8 cellular contexts compared by ENCODE assay signal in genomic region chr22:35540600-35541253, GRCh38. TPM values are rescaled to one million over a fixed set of nuclear protein-coding genes. Genes with fewer than 3 reads are reported as not detected.
DNase-seq lines count a peak whose midpoint lies in the region; ATAC-seq and TF ChIP-seq lines count a peak whose summit lies in the region.

Gene RASD2 (plus strand): TSS chr22:35540831. CDS start chr22:35546810, 5,979 bp downstream.

- no peaks in the 10 kb centered on the region for H3K79me1 ChIP-seq in mesendoderm (ENCODE audit: low read length)

- peak within 1 kb of the TSS; percentile 55 for H3K9ac ChIP-seq in mesendoderm (ENCODE audit: low read length)

- H3K27ac Mint-ChIP-seq in CD8-positive, alpha-beta T cell: no peak within 1 kb of the TSS

- no peak within 1 kb of the TSS for H3K23ac ChIP-seq in mesendoderm (ENCODE audit: low read length)

- no CpG with 5 or more reads among the region's 49 CpGs for WGBS in mesendoderm (ENCODE audit: extremely low coverage, insufficient coverage, low lambda C conversion rate)

- POLR2A ChIA-PET in CD8-positive, alpha-beta T cell (lab: Charles Lee): interaction anchor here (0.7 to 1.1 kb wide), 2 partner anchors 9 to 141 kb away, joined by 3 read pairs; no protein-coding TSS in a partner anchor

- peaks cover 17% of the 10 kb centered on the region for H3K4me1 Mint-ChIP-seq in CD8-positive, alpha-beta T cell (ENCODE audit: low read depth)

- H4K8ac ChIP-seq in mesendoderm (ENCODE audit: low read depth, low read length): no peak within 1 kb of the TSS

- H3K27ac ChIP-seq in CD8-positive, alpha-beta T cell (ENCODE audit: low read depth, low read length): no peak within 1 kb of the TSS
- H3K27ac ChIP-seq in mesendoderm (ENCODE audit: low read depth, low read length): no peak within 1 kb of the TSS

- H3K36me3 ChIP-seq in CD8-positive, alpha-beta T cell (ENCODE audit: insufficient read depth, low read length): no peaks in the 10 kb centered on the region
- no peaks in the 10 kb centered on the region for H3K36me3 ChIP-seq in mesendoderm (ENCODE audit: control insufficient read depth, insufficient read depth, low read length)

- no peak within 1 kb of the TSS for H2BK5ac ChIP-seq in mesendoderm (ENCODE audit: low read length)

- H2BK120ac ChIP-seq in mesendoderm (ENCODE audit: low read depth, low read length): no peak within 1 kb of the TSS

- no peaks in the 10 kb centered on the region for H3K36me3 Mint-ChIP-seq in CD8-positive, alpha-beta T cell

- no peaks in the 10 kb centered on the region for H3K79me2 ChIP-seq in mesendoderm (ENCODE audit: control insufficient read depth, insufficient read depth, low read length)

- peaks cover 16% of the 10 kb centered on the region for H3K4me1 ChIP-seq in CD8-positive, alpha-beta T cell (ENCODE audit: insufficient read depth, low read length)
- H3K4me1 ChIP-seq in mesendoderm (ENCODE audit: control insufficient read depth, low read depth, low read length): no peaks in the 10 kb centered on the region

- peak within 1 kb of the TSS; percentile 70 for H3K56ac ChIP-seq in mesendoderm (ENCODE audit: low read length)

- no peak within 1 kb of the TSS for H3K4ac ChIP-seq in mesendoderm (ENCODE audit: low read depth, low read length)

- H2BK15ac ChIP-seq in mesendoderm (replicated peaks; ENCODE audit: low read depth): no peak within 1 kb of the TSS

- H3K9me3 Mint-ChIP-seq in CD8-positive, alpha-beta T cell: no peaks in the 10 kb centered on the region

- CTCF ChIA-PET in CD8-positive, alpha-beta T cell (lab: Charles Lee): interaction anchor here (1.2 kb wide), 1 partner anchor 8 kb away, joined by 3 read pairs; no protein-coding TSS in a partner anchor

- TF ChIP-seq CTCF in CD8-positive, alpha-beta T cell (IDR thresholded peaks at IDR 0.05): no peak
- TF ChIP-seq CTCF in choroid plexus epithelial cell (conservative IDR thresholded peaks at IDR 0.05; ENCODE audit: low read depth, low read length): no peak

- H3K9me3 ChIP-seq in CD8-positive, alpha-beta T cell (ENCODE audit: low read length): no peaks in the 10 kb centered on the region

- H2AK5ac ChIP-seq in mesendoderm (ENCODE audit: low read length): no peak within 1 kb of the TSS

- intact Hi-C loops in CD8-positive, alpha-beta T cell (cut with DNase I, micrococcal nuclease): loop anchor here (1.0 to 10.0 kb wide), 2 partner anchors 12 to 484 kb away; partner anchors contain the start of gene RBFOX2 (in 1 of the 2)

- peak within 1 kb of the TSS; percentile 96 for H3K4me2 ChIP-seq in mesendoderm (ENCODE audit: low read length)

- H3K27me3 Mint-ChIP-seq in CD8-positive, alpha-beta T cell (ENCODE audit: low read depth): peaks cover 28% of the 10 kb centered on the region

- H3K4me3 ChIP-seq in CD8-positive, alpha-beta T cell (ENCODE audit: low read depth, low read length): peak within 1 kb of the TSS; percentile 57
- peak within 1 kb of the TSS; percentile 54 for H3K4me3 ChIP-seq in choroid plexus epithelial cell (ENCODE audit: low read depth, low read length)
- H3K4me3 ChIP-seq in mesendoderm (ENCODE audit: low read length): peak within 1 kb of the TSS; percentile 36

- peak in 3 of 7 experiments; percentile 4 to 59 (median 38) for DNase-seq in CD8-positive, alpha-beta T cell
- peak; percentile 10 for DNase-seq in T-helper 22 cell (ENCODE audit: low read depth)
- DNase-seq in choroid plexus epithelial cell (ENCODE audit: low read depth): no peak
- peak; percentile 54 for DNase-seq in mesendoderm
- peak; percentile 60 for DNase-seq in stimulated activated CD8-positive, alpha-beta memory T cell treated with anti-CD3 and anti-CD28 coated beads, Interleukin-4, amount 100 ng/mL, for 48 hours
- DNase-seq in epidermal melanocyte (ENCODE audit: insufficient read length, low spot score): no peak

- no peak within 1 kb of the TSS for H3K18ac ChIP-seq in mesendoderm (ENCODE audit: low read length)

- no peak within 1 kb of the TSS for H4K5ac ChIP-seq in mesendoderm (ENCODE audit: low read length)

- peak within 1 kb of the TSS; percentile 78 for H3K4me3 Mint-ChIP-seq in CD8-positive, alpha-beta T cell

- H3K27me3 ChIP-seq in CD8-positive, alpha-beta T cell (ENCODE audit: insufficient read depth, low read length): peaks cover 16% of the 10 kb centered on the region
- H3K27me3 ChIP-seq in mesendoderm (ENCODE audit: insufficient read depth, low read length, poor library complexity): peaks cover 6% of the 10 kb centered on the region

- ATAC-seq in CD8-positive, alpha-beta T cell: peak; percentile 65
- ATAC-seq in HG02885 (IDR thresholded peaks at IDR 0.05; ENCODE audit: poor library complexity, unreplicated experiment): peak; percentile 22
- no peak for ATAC-seq in HG03135 (IDR thresholded peaks at IDR 0.05; ENCODE audit: unreplicated experiment)

RNA-seq across cellular contexts. Expression of gene RASD2, which starts in this region (rescaled TPM):
- total RNA-seq in CD8-positive, alpha-beta T cell: 10 to 100 TPM; 20.1 to 20.2 TPM
- polyA plus RNA-seq in mesendoderm (2013, experiment 1 of 2): 0.81 TPM
- 0.85 TPM for polyA plus RNA-seq in mesendoderm (2013, experiment 2 of 2)

Comparison
In these comparisons a context has a peak if more than half of its experiments do, and no peak if none do; other contexts are left out.
1. DNase-seq: peak in T-helper 22 cell (single experiment), mesendoderm (single experiment) and stimulated activated CD8-positive, alpha-beta memory T cell treated with anti-CD3 and anti-CD28 coated beads, Interleukin-4, amount 100 ng/mL, for 48 hours (single experiment); none in choroid plexus epithelial cell (single experiment) and epidermal melanocyte (single experiment).
2. Peak in every context shown above with its lines, with median percentiles within 50 percentile points of each other: H3K4me3 ChIP-seq.